In the genomic region with DNA sequence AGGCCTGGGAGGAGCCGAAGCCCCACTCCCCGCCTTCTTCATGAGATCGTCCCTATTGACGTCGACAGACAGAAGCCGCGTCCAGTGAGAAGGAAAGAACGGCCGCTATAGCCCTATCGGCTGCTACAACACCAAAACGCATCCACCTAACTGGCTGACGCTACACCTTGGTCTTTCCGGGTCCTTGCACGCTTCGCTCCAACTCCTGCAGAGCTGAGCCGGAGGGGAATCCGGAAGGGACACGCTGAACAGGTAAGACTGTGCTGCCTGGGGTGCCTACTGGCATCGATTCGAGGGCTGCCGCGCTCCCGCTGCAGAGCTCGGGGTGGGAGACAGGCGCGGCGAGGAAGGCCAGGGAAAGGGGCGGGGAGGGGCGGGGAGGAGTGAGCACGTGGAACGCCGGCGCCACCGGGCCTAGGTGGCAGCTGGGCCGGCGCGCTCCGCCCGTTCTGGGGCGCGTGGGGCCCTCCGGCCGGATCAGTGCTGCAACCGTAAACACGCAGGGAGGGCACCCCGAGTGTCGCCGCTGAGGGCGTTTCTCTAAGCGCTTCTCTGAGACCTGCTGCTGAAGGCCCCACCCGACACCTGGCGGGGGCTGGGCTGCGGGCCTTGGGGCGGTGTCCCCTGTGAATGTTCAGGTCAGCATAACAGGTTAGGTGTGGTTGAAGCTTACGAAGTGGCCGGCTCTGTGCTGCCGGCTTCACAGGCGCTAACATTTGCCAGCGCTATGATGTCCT, we compare ENCODE assay signal across 8 cellular contexts. TPM values are rescaled to one million over a fixed set of nuclear protein-coding genes. Genes with fewer than 3 reads are reported as not detected.
A peak's percentile ranks its signal among the peaks of the same experiment; 100 is the strongest.
DNase-seq lines count a peak whose midpoint lies in the region; ATAC-seq and TF ChIP-seq lines count a peak whose summit lies in the region.

A gene with protein sequence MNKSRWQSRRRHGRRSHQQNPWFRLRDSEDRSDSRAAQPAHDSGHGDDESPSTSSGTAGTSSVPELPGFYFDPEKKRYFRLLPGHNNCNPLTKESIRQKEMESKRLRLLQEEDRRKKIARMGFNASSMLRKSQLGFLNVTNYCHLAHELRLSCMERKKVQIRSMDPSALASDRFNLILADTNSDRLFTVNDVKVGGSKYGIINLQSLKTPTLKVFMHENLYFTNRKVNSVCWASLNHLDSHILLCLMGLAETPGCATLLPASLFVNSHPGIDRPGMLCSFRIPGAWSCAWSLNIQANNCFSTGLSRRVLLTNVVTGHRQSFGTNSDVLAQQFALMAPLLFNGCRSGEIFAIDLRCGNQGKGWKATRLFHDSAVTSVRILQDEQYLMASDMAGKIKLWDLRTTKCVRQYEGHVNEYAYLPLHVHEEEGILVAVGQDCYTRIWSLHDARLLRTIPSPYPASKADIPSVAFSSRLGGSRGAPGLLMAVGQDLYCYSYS (plus strand): TSS at position 173 of the 737 bp plus-strand sequence. CDS start 11,515 bp downstream, outside the sequence.

- intact Hi-C loops in activated naive CD4-positive, alpha-beta T cell treated with anti-CD3 and anti-CD28 coated beads for 36 hours (cut with micrococcal nuclease), result loop anchor here (1.0 to 10.0 kb wide), 8 partner anchors 18 to 566 kb away; a partner anchor contains a TSS

- no peak for TF ChIP-seq EP300 in gastroesophageal sphincter (IDR thresholded peaks at IDR 0.05)

- no peaks in the 10 kb centered on the region for H3K27me3 Mint-ChIP-seq in activated naive CD4-positive, alpha-beta T cell treated with anti-CD3 and anti-CD28 coated beads for 36 hours (ENCODE audit: low read depth)

- CTCF ChIA-PET in activated naive CD4-positive, alpha-beta T cell treated with anti-CD3 and anti-CD28 coated beads for 36 hours (lab: Charles Lee), result interaction anchor here (0.9 to 1.7 kb wide), 2 partner anchors 21 to 23 kb away, joined by 3 to 4 read pairs; no protein-coding TSS in a partner anchor

- H3K27ac Mint-ChIP-seq in activated naive CD4-positive, alpha-beta T cell treated with anti-CD3 and anti-CD28 coated beads for 36 hours, result peak within 1 kb of the TSS; percentile 56

- peak within 1 kb of the TSS; percentile 39; the same call in 1 of the 2 replicates for H3K27ac ChIP-seq in SK-N-MC
- H3K27ac ChIP-seq in gastroesophageal sphincter, result peak within 1 kb of the TSS in 3 of 4 donors; percentile 79 to 81 (median 80)
- H3K27ac ChIP-seq in neutrophil, result peak within 1 kb of the TSS; percentile 42

- WGBS in gastroesophageal sphincter (ENCODE audit: low coverage in 1 of 2), 2 donors, result 0 to 1% methylated on average over 3 to 17 of the region's 59 CpGs

- H3K9me3 Mint-ChIP-seq in activated naive CD4-positive, alpha-beta T cell treated with anti-CD3 and anti-CD28 coated beads for 36 hours, result no peaks in the 10 kb centered on the region

- TF ChIP-seq POLR2A in gastroesophageal sphincter (IDR thresholded peaks at IDR 0.05), result no peak

- peaks cover 0 to 20% (median 4%) of the 10 kb centered on the region in 3 donors for H3K4me1 ChIP-seq in gastroesophageal sphincter
- H3K4me1 ChIP-seq in neutrophil (ENCODE audit: control insufficient read depth in 1 of 2, insufficient read depth in 1 of 2, low read depth in 1 of 2, low read length in 1 of 2), result peaks cover 16 to 19% of the 10 kb centered on the region in 2 experiments

- no peak for TF ChIP-seq CTCF in GM06990 (IDR thresholded peaks at IDR 0.05; ENCODE audit: insufficient read depth, low read length, poor library complexity, severe bottlenecking)
- no peak for TF ChIP-seq CTCF in gastroesophageal sphincter (IDR thresholded peaks at IDR 0.05)
- TF ChIP-seq CTCF in neutrophil (IDR thresholded peaks at IDR 0.05), result no peak

- peak; percentile 98 for ATAC-seq in HG02588 (IDR thresholded peaks at IDR 0.05; ENCODE audit: unreplicated experiment)
- peak; percentile 100 for ATAC-seq in gastroesophageal sphincter

- H3K36me3 Mint-ChIP-seq in activated naive CD4-positive, alpha-beta T cell treated with anti-CD3 and anti-CD28 coated beads for 36 hours (ENCODE audit: low read depth), result peaks cover 2% of the 10 kb centered on the region

- no peaks in the 10 kb centered on the region for H3K9me3 ChIP-seq in SK-N-MC (ENCODE audit: low read depth, low read length)
- H3K9me3 ChIP-seq in gastroesophageal sphincter, result no peaks in the 10 kb centered on the region
- no peaks in the 10 kb centered on the region for H3K9me3 ChIP-seq in neutrophil

- peak within 1 kb of the TSS; percentile 87 for H3K4me3 ChIP-seq in GM06990 (replicated peaks; ENCODE audit: low read depth, low read length)
- peak within 1 kb of the TSS; percentile 80 for H3K4me3 ChIP-seq in SK-N-MC
- H3K4me3 ChIP-seq in gastroesophageal sphincter, result peak within 1 kb of the TSS; percentile 70
- peak within 1 kb of the TSS; percentile 63 to 77 for H3K4me3 ChIP-seq in neutrophil (ENCODE audit: low read depth in 1 of 2, low read length in 1 of 2)

- peaks cover 6% of the 10 kb centered on the region for H3K4me1 Mint-ChIP-seq in activated naive CD4-positive, alpha-beta T cell treated with anti-CD3 and anti-CD28 coated beads for 36 hours (ENCODE audit: low read depth)

- H3K9ac ChIP-seq in SK-N-MC (ENCODE audit: insufficient read length), result peak within 1 kb of the TSS; percentile 71

- peak within 1 kb of the TSS; percentile 94 for H3K4me3 Mint-ChIP-seq in activated naive CD4-positive, alpha-beta T cell treated with anti-CD3 and anti-CD28 coated beads for 36 hours

- DNase-seq in GM06990 (ENCODE audit: extremely low read depth, insufficient read length) (peak; percentile 92), NCI-H1048 (lab: John Stamatoyannopoulos, UW) (peak; percentile 96), SK-N-MC (ENCODE audit: low read depth, low spot score) (peak; percentile 91), superior temporal gyrus (ENCODE audit: extremely low spot score) (peak; percentile 97)
- DNase-seq in activated naive CD4-positive, alpha-beta T cell treated with anti-CD3 and anti-CD28 coated beads for 36 hours, result peak; percentile 96

- H3K36me3 ChIP-seq in GM06990 (ENCODE audit: control insufficient read depth, insufficient read depth, low read length), result no peaks in the 10 kb centered on the region; the same call in 1 of the 2 replicates
- peaks cover 2% of the 10 kb centered on the region; the same call in 1 of the 2 replicates for H3K36me3 ChIP-seq in SK-N-MC (ENCODE audit: insufficient read depth, low read length)
- H3K36me3 ChIP-seq in gastroesophageal sphincter, result no peaks in the 10 kb centered on the region
- H3K36me3 ChIP-seq in neutrophil, result no peaks in the 10 kb centered on the region

- H3K27me3 ChIP-seq in GM06990 (replicated peaks; ENCODE audit: control insufficient read depth, insufficient read depth, low read length) (no peaks in the 10 kb centered on the region), gastroesophageal sphincter (no peaks in the 10 kb centered on the region), neutrophil (peaks cover 54% of the 10 kb centered on the region)

RNA-seq across cellular contexts. Expression of the gene that starts here (rescaled TPM):
- total RNA-seq in activated naive CD4-positive, alpha-beta T cell treated with anti-CD3 and anti-CD28 coated beads for 36 hours, result 10 to 100 TPM; 13.3 to 16.4 TPM
- 10 to 100 TPM in 3 of 4 donors, 1 to 10 TPM in 1; 9.0 to 22.6 (median 19.8) TPM for total RNA-seq in gastroesophageal sphincter

Comparison
In these comparisons a context has a peak if more than half of its experiments do, and no peak if none do; other contexts are left out.
1. Peak in every context shown above with its lines: DNase-seq, ATAC-seq, H3K4me3 ChIP-seq and H3K27ac ChIP-seq.